ENCODE assay signal across 1 cellular context in the genomic region with DNA sequence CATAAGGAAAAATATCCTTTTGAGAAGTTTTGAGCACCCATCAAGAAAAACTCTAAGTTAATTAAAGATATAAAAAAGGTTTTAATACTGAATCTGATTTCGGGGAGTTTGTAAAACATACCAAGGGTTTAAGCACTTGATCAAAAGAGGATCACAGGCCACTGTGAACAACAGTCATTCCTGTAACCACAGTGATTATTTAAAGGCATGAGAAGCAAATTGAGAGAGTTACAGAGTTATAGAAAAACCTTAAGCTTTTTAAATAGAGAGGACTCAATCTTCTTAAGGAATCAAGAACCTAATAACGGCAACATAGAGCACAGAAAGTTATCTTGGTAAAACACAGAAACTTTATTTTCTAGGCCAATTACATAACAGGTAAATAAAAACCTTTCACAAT.
TF ChIP-seq lines count a peak whose summit lies in the region.

No MANE protein-coding gene starts in this region.

TF ChIP-seq in WTC11, 78 proteins besides CTCF, POLR2A, EP300 and RAD21 (continued from another document):
- no peak for TF ChIP-seq ZNF671 (CRISPR knock-in tag; IDR thresholded peaks at IDR 0.05)
- TF ChIP-seq SMAD4 (CRISPR knock-in tag; IDR thresholded peaks at IDR 0.05) = no peak
- TF ChIP-seq MXD4 (CRISPR knock-in tag; IDR thresholded peaks at IDR 0.05; ENCODE audit: borderline replicate concordance) = no peak
- TF ChIP-seq ERG (CRISPR knock-in tag; IDR thresholded peaks at IDR 0.05) = no peak
- TF ChIP-seq USF1 (CRISPR knock-in tag; IDR thresholded peaks at IDR 0.05) = no peak
- TF ChIP-seq, protein P1, sequence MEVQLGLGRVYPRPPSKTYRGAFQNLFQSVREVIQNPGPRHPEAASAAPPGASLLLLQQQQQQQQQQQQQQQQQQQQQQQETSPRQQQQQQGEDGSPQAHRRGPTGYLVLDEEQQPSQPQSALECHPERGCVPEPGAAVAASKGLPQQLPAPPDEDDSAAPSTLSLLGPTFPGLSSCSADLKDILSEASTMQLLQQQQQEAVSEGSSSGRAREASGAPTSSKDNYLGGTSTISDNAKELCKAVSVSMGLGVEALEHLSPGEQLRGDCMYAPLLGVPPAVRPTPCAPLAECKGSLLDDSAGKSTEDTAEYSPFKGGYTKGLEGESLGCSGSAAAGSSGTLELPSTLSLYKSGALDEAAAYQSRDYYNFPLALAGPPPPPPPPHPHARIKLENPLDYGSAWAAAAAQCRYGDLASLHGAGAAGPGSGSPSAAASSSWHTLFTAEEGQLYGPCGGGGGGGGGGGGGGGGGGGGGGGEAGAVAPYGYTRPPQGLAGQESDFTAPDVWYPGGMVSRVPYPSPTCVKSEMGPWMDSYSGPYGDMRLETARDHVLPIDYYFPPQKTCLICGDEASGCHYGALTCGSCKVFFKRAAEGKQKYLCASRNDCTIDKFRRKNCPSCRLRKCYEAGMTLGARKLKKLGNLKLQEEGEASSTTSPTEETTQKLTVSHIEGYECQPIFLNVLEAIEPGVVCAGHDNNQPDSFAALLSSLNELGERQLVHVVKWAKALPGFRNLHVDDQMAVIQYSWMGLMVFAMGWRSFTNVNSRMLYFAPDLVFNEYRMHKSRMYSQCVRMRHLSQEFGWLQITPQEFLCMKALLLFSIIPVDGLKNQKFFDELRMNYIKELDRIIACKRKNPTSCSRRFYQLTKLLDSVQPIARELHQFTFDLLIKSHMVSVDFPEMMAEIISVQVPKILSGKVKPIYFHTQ (CRISPR knock-in tag; IDR thresholded peaks at IDR 0.05) = no peak
